In genomic region chr1:214552174-214552608, GRCh38 we compare ENCODE assay signal across 8 cellular contexts. TPM values are rescaled to one million over a fixed set of nuclear protein-coding genes. Genes with fewer than 3 reads are reported as not detected.
DNase-seq lines count a peak whose midpoint lies in the region; ATAC-seq and TF ChIP-seq lines count a peak whose summit lies in the region.

No MANE protein-coding gene starts in this region.

- intact Hi-C loops in spleen (cut with DNase I; ENCODE audit: low total_unique reads) = no loop called here

- 3 to 7% (median 4%) methylated on average over 15 of the region's 15 CpGs for WGBS in spleen, 5 donors

- H3K4me1 ChIP-seq in spleen = peaks cover under 1 to 53% (median 22%) of the 10 kb centered on the region in 6 donors

- H3K9me3 ChIP-seq in iPS-18c (ENCODE audit: control insufficient read depth, insufficient read depth, low read length) (no peaks in the 10 kb centered on the region), spleen (no peaks in the 10 kb centered on the region)

- peak in 1 of 11 experiments; percentile 3 for TF ChIP-seq CTCF in spleen (IDR thresholded peaks at IDR 0.05 in 8 of 11, conservative IDR thresholded peaks at IDR 0.05 in 3 of 11)

- H3K36me3 ChIP-seq in spleen = no peaks in the 10 kb centered on the region

- TF ChIP-seq POLR2A in spleen (IDR thresholded peaks at IDR 0.05) = no peak

- DNase-seq in DMS53 (lab: John Stamatoyannopoulos, UW) (peak; percentile 85), HuH-7 (ENCODE audit: low spot score) (peak; percentile 44), astrocyte of the hippocampus (ENCODE audit: low read depth, low spot score) (peak; percentile 87), spleen (no peak), GF-D8 (lab: John Stamatoyannopoulos, UW) (no peak)

- H3K27me3 ChIP-seq in spleen (replicated peaks in 1 of 7) = peaks cover 0 to 57% (median 15%) of the 10 kb centered on the region in 7 donors

- H3K27ac ChIP-seq in spleen = peak overlapping the region; percentile 75 to 96 (median 90)

- peak overlapping the region; percentile 77 for H3K4me3 ChIP-seq in iPS-18c (ENCODE audit: insufficient read depth, low read depth, low read length)
- peak overlapping the region; percentile 32 to 72 (median 45) for H3K4me3 ChIP-seq in spleen

- no peak for ATAC-seq in HG02610 (IDR thresholded peaks at IDR 0.05; ENCODE audit: unreplicated experiment)
- no peak for ATAC-seq in HG03045 (IDR thresholded peaks at IDR 0.05; ENCODE audit: unreplicated experiment)

RNA-seq across cellular contexts. Expression of gene PTPN14, which starts 0.8 kb away (rescaled TPM):
- 10 to 100 TPM; 12.6 to 28.5 (median 21.6) TPM for total RNA-seq in spleen
- polyA plus RNA-seq in spleen = 1 to 10 TPM in 2 of 3 donors, under 1 TPM in 1; 0.83 to 4.0 (median 1.2) TPM

RNA-seq across cellular contexts. Expression of gene CENPF, which starts 50.8 kb away (rescaled TPM):
- total RNA-seq in spleen = 10 to 100 TPM in 2 of 7 donors, 1 to 10 TPM in 5; 2.8 to 12.8 (median 6.5) TPM
- 1 to 10 TPM; 1.2 to 7.5 (median 1.3) TPM for polyA plus RNA-seq in spleen

Comparison
In these comparisons a context has a peak if more than half of its experiments do, and no peak if none do; other contexts are left out.
1. DNase-seq: peak in DMS53 (single experiment), HuH-7 (single experiment) and astrocyte of the hippocampus (single experiment); none in spleen (single experiment) and GF-D8 (single experiment).